ENCODE assay signal across 28 cellular contexts in the genomic region with DNA sequence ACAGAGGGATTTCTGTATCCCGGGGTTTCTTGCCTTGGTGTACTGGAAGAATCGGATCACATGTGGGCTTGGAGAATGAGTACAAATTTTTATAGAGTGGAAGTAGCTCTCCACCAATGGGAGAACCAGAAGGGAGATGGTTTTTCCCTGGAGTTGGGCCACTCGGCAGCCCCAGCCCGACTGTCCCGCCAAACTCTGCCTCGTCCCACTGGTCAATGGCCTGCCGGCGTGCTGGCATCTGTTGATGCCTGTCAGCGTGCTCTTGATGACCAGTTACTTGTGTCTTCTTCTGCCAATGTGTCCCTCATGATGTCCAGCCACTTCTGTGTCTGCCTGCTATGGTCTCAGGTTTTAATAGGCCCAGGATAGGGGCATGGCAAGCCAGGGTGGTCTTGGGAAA.
"Had no signal": no experiment of that assay in that cellular context is flagged by ENCODE, and none has a peak within 500 bp of the region (broad histone marks: within the 10 kb centered on the region; RNA-seq: fewer than 3 reads in every experiment).

No MANE protein-coding gene starts in this region.

- DNase-seq: colonic mucosa; cortex of kidney; dermis blood vessel endothelial cell; dorsolateral prefrontal cortex; effector CD4-positive, alpha-beta T cell; effector CD8-positive, alpha-beta T cell; effector memory CD4-positive, alpha-beta T cell; effector memory CD8-positive, alpha-beta T cell; endodermal cell; erythroblast; esophagus squamous epithelium; foreskin fibroblast; foreskin keratinocyte; foreskin melanocyte; gastrocnemius medialis; glutamatergic neuron; head of caudate nucleus; heart left ventricle; heart right ventricle had no signal

- FAIRE-seq: colon, endothelial cell of umbilical vein, frontal cortex had no signal

- H3K4me3 Mint-ChIP-seq: dendritic cell treated with granulocyte-macrophage colony-stimulating factor and Interleukin-4, amounts not matched to agents 40 ng/mL and 50 ng/mL, for 4 days; effector memory CD8-positive, alpha-beta T cell; endodermal cell had no signal

- H3K4me1 ChIP-seq: colonic mucosa, esophagus muscularis mucosa, esophagus squamous epithelium, foreskin keratinocyte, gastrocnemius medialis, gastroesophageal sphincter, heart left ventricle, heart right ventricle had no signal

- H3K27me3 Mint-ChIP-seq: dendritic cell treated with granulocyte-macrophage colony-stimulating factor and Interleukin-4, amounts not matched to agents 40 ng/mL and 50 ng/mL, for 4 days; effector memory CD8-positive, alpha-beta T cell had no signal

- ATAC-seq: effector memory CD8-positive, alpha-beta T cell; esophagus mucosa; foreskin keratinocyte; gastrocnemius medialis; gastroesophageal sphincter; heart left ventricle; heart right ventricle had no signal

- H3K9me3 Mint-ChIP-seq: dendritic cell treated with granulocyte-macrophage colony-stimulating factor and Interleukin-4, amounts not matched to agents 40 ng/mL and 50 ng/mL, for 4 days; effector memory CD8-positive, alpha-beta T cell had no signal

- H3K4me1 Mint-ChIP-seq: endodermal cell had no signal

- H3K27ac ChIP-seq: colonic mucosa, coronary artery, dorsolateral prefrontal cortex, epithelial cell of prostate, esophagus muscularis mucosa, esophagus squamous epithelium, foreskin keratinocyte, gastrocnemius medialis, gastroesophageal sphincter, heart left ventricle, heart right ventricle had no signal

- H3K27ac Mint-ChIP-seq: dendritic cell treated with granulocyte-macrophage colony-stimulating factor and Interleukin-4, amounts not matched to agents 40 ng/mL and 50 ng/mL, for 4 days; effector memory CD8-positive, alpha-beta T cell; endodermal cell had no signal

- H3K9me3 ChIP-seq: colonic mucosa, esophagus muscularis mucosa, esophagus squamous epithelium, gastrocnemius medialis, gastroesophageal sphincter had no signal

- H3K4me3 ChIP-seq: colonic mucosa, coronary artery, dorsolateral prefrontal cortex, esophagus muscularis mucosa, esophagus squamous epithelium, gastrocnemius medialis, gastroesophageal sphincter, heart left ventricle, heart right ventricle had no signal

- H3K36me3 ChIP-seq: colonic mucosa, esophagus muscularis mucosa, esophagus squamous epithelium, gastrocnemius medialis, heart left ventricle, heart right ventricle had no signal

- H3K27me3 ChIP-seq: colonic mucosa, dorsolateral prefrontal cortex, esophagus muscularis mucosa, esophagus squamous epithelium, foreskin keratinocyte, gastrocnemius medialis, gastroesophageal sphincter, heart left ventricle, heart right ventricle had no signal
